ENCODE assay signal across 8 cellular contexts in the genomic region with DNA sequence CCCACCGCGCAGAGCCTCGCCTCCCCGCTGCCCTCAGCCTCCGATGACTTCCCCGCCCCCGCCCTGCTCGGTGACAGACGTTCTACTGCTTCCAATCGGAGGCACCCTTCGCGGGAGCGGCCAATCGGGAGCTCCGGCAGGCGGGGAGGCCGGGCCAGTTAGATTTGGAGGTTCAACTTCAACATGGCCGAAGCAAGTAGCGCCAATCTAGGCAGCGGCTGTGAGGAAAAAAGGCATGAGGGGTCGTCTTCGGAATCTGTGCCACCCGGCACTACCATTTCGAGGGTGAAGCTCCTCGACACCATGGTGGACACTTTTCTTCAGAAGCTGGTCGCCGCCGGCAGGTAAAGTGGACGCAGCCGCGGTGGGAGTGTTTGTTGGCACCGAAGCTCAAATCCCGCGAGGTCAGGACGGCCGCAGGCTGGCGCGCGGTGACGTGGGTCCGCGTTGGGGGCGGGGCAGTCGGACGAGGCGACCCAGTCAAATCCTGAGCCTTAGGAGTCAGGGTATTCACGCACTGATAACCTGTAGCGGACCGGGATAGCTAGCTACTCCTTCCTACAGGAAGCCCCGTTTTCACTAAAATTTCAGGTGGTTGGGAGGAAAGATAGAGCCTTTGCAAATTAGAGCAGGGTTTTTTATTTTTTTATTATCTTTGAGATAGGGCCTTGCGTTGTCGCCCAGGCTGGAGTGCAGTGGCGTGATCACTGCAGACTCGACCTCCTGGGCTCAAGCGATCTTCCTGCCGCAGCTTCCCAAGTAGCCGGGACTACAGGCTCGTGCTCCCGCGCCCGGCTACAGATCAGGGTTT. TPM values are rescaled to one million over a fixed set of nuclear protein-coding genes. Genes with fewer than 3 reads are reported as not detected.
DNase-seq lines count a peak whose midpoint lies in the region; ATAC-seq and TF ChIP-seq lines count a peak whose summit lies in the region.

Gene PMF1, plus strand, starts transcription at position 175 of the 811 bp plus-strand sequence. Its CDS starts 9 bp downstream, at position 184.

- H3K4me3 ChIP-seq in PC-9 (peak within 1 kb of the TSS; percentile 67), epithelial cell of proximal tubule (ENCODE audit: low read depth, low read length) (peak within 1 kb of the TSS; percentile 61)

- in situ Hi-C loops in KBM-7 (cut with MboI; ENCODE audit: low pct_unique_long_range_greater_than_20kb, low sequenced_read_pairs) = no loop called here

- no peaks in the 10 kb centered on the region for H3K9me2 ChIP-seq in PC-9 (ENCODE audit: insufficient read depth)

- peaks cover 26% of the 10 kb centered on the region; the same call in 1 of the 2 replicates for H3F3A ChIP-seq in PC-9 (ENCODE audit: insufficient read depth, low read depth)

- intact Hi-C loops in PC-9 (cut with micrococcal nuclease; ENCODE audit: unreplicated experiment) = loop anchor here (10.0 kb wide), 1 partner anchor 278 kb away; the partner anchor contains the start of gene KHDC4

- no peaks in the 10 kb centered on the region for H3K36me3 ChIP-seq in PC-9 (ENCODE audit: low read depth)

- CTCF ChIA-PET in PC-9 (lab: Charles Lee) = interaction anchor here (0.6 to 0.7 kb wide), 3 partner anchors 66 to 244 kb away, joined by 4 to 5 read pairs (median 5); no protein-coding TSS in a partner anchor

- H3K9me3 ChIP-seq in PC-9 (ENCODE audit: insufficient read depth, low read depth) = no peaks in the 10 kb centered on the region

- H2AFZ ChIP-seq in PC-9 = peak within 1 kb of the TSS; percentile 83

- POLR2A ChIA-PET in PC-9 (lab: Charles Lee; ENCODE audit: unreplicated experiment) = interaction anchor here (0.6 to 1.2 kb wide), 9 partner anchors 19 to 897 kb away, joined by 3 to 17 read pairs (median 4); partner anchors contain the start of genes SLC25A44 and SMG5

- peaks cover 22% of the 10 kb centered on the region for H3K4me1 ChIP-seq in PC-9 (replicated peaks; ENCODE audit: insufficient read depth)

- peak within 1 kb of the TSS; percentile 100 for H3K4me2 ChIP-seq in PC-9

- no peaks in the 10 kb centered on the region for H4K20me1 ChIP-seq in PC-9 (ENCODE audit: insufficient read depth)

- H3K79me2 ChIP-seq in PC-9 (ENCODE audit: low read depth) = peaks cover 19% of the 10 kb centered on the region

- TF ChIP-seq CTCF in PC-9 (conservative IDR thresholded peaks at IDR 0.05) = no peak
- TF ChIP-seq CTCF in epithelial cell of proximal tubule (conservative IDR thresholded peaks at IDR 0.05; ENCODE audit: low read depth, low read length) = no peak

- H3K27me3 ChIP-seq in PC-9 (ENCODE audit: insufficient read depth, low read depth) = no peaks in the 10 kb centered on the region

- TSS peak; percentile 64 for BruUV-seq in PC-9 (replicated peaks; lab: Mats Ljungman, UMichigan)

- H3K27ac ChIP-seq in PC-9 = peak within 1 kb of the TSS; percentile 82

- peak; percentile 98 for DNase-seq in DMS153 (lab: John Stamatoyannopoulos, UW)
- peak; percentile 97 for DNase-seq in KBM-7
- DNase-seq in PC-9 = peak; percentile 90 to 95
- peak; percentile 95 for DNase-seq in activated T-cell treated with anti-CD3 and anti-CD28 coated beads, Interleukin-2, amount 50 U/mL, for 1 hour
- DNase-seq in epithelial cell of proximal tubule (ENCODE audit: low read depth) = peak; percentile 64
- DNase-seq in mucosa of gallbladder (ENCODE audit: low spot score) = peak; percentile 97
- DNase-seq in stimulated activated CD8-positive, alpha-beta memory T cell treated with anti-CD3 and anti-CD28 coated beads, Interleukin-4, amount 100 ng/mL, for 24 hours (ENCODE audit: low read depth) = peak; percentile 95

- peak; percentile 85 for ATAC-seq in GM21619 (IDR thresholded peaks at IDR 0.05; ENCODE audit: unreplicated experiment)

RNA-seq across cellular contexts. Expression of gene PMF1, which starts in this region (rescaled TPM):
- 46.0 and 50.2 TPM in 2 replicates for total RNA-seq in PC-9 (2021)
- 112 and 131 TPM in 2 replicates for total RNA-seq in epithelial cell of proximal tubule
- total RNA-seq in mucosa of gallbladder = 43.4 TPM

Comparison
In these comparisons a context has a peak if more than half of its experiments do, and no peak if none do; other contexts are left out.
1. Peak in every context shown above with its lines: DNase-seq, ATAC-seq, H3K4me3 ChIP-seq and H3K27ac ChIP-seq.